ENCODE assay signal across 25 cellular contexts in genomic region chr9:114196117-114196516, GRCh38. TPM values are rescaled to one million over a fixed set of nuclear protein-coding genes. Genes with fewer than 3 reads are reported as not detected.
A peak's percentile ranks its signal among the peaks of the same experiment; 100 is the strongest.
DNase-seq lines count a peak whose midpoint lies in the region; ATAC-seq, FAIRE-seq and TF ChIP-seq lines count a peak whose summit lies in the region.
"Had no signal": no experiment of that assay in that cellular context is flagged by ENCODE, and none has a peak within 500 bp of the region (broad histone marks: within the 10 kb centered on the region; RNA-seq: fewer than 3 reads in every experiment).

No MANE protein-coding gene starts in this region.

- H3K4me2 ChIP-seq in HepG2 (ENCODE audit: low read depth, low read length), result no peak overlapping the region
- H3K4me2 ChIP-seq: A549 had no signal

- H3K36me3 Mint-ChIP-seq in neural crest cell (ENCODE audit: low read depth) (peaks cover 9% of the 10 kb centered on the region), progenitor cell of endocrine pancreas (ENCODE audit: insufficient read depth) (peaks cover 19% of the 10 kb centered on the region)
- H3K36me3 Mint-ChIP-seq: CD4-positive, CD25-positive, alpha-beta regulatory T cell; CD8-positive, alpha-beta T cell had no signal

- no peak for ATAC-seq in HepG2
- ATAC-seq in right lobe of liver, result no peak
- ATAC-seq in GM19395 (IDR thresholded peaks at IDR 0.05; ENCODE audit: unreplicated experiment), result no peak
- ATAC-seq: A549; CD8-positive, alpha-beta T cell; GM12878 had no signal

- no peak for TF ChIP-seq POLR2A in HepG2 (IDR thresholded peaks at IDR 0.05; ENCODE audit: insufficient read depth in 1 of 2, low read depth in 2 of 2, low read length in 2 of 2)
- no peak for TF ChIP-seq POLR2A in right lobe of liver (IDR thresholded peaks at IDR 0.05)

- WGBS in HepG2 (ENCODE audit: low lambda C conversion rate), result 97% methylated on average over 4 of the region's 8 CpGs
- no CpG with 5 or more reads among the region's 8 CpGs for WGBS in right lobe of liver (ENCODE audit: insufficient coverage, low coverage, low lambda C conversion rate, missing lambda C conversion rate)

- H3K27me3 Mint-ChIP-seq in neural crest cell (ENCODE audit: low read depth) (no peaks in the 10 kb centered on the region), progenitor cell of endocrine pancreas (no peaks in the 10 kb centered on the region)
- H3K27me3 Mint-ChIP-seq: CD4-positive, CD25-positive, alpha-beta regulatory T cell had no signal

- no peak for TF ChIP-seq EP300 in HepG2 (IDR thresholded peaks at IDR 0.05; ENCODE audit: low read depth in 2 of 2, low read length in 2 of 2)
- no peak for TF ChIP-seq EP300 in HepG2 (CRISPR knock-in tag; IDR thresholded peaks at IDR 0.05; ENCODE audit: borderline replicate concordance)

- intact Hi-C loops in HepG2 (cut with micrococcal nuclease; ENCODE audit: unreplicated experiment) (no loop called here), right lobe of liver (cut with DNase I) (no loop called here)

- no peak overlapping the region for H2AFZ ChIP-seq in HepG2 (ENCODE audit: low read length)

- H3K9me3 Mint-ChIP-seq in neural crest cell (peaks cover 5% of the 10 kb centered on the region), progenitor cell of endocrine pancreas (ENCODE audit: low read depth) (no peaks in the 10 kb centered on the region)
- H3K9me3 Mint-ChIP-seq: CD4-positive, CD25-positive, alpha-beta regulatory T cell; HFFc6 had no signal

- in situ Hi-C loops in HepG2 (cut with HindIII; ENCODE audit: extremely low pct_ligation_motif_present, low pct_unique_long_range_greater_than_20kb), result no loop called here

- no peak overlapping the region for H3K9ac ChIP-seq in HepG2 (ENCODE audit: insufficient read depth, low read depth, low read length)

- H3K4me3 Mint-ChIP-seq in neural crest cell (no peak overlapping the region), progenitor cell of endocrine pancreas (ENCODE audit: low read depth) (no peak overlapping the region)
- H3K4me3 Mint-ChIP-seq: CD4-positive, CD25-positive, alpha-beta regulatory T cell; CD8-positive, alpha-beta T cell; HFFc6 had no signal

- no peak for TF ChIP-seq RAD21 in HepG2 (CRISPR knock-in tag; IDR thresholded peaks at IDR 0.05)

- H3K9me3 ChIP-seq in HepG2 (ENCODE audit: low read length), result no peaks in the 10 kb centered on the region
- H3K9me3 ChIP-seq in right lobe of liver, result no peaks in the 10 kb centered on the region
- H3K9me3 ChIP-seq: A549, BE2C, Caco-2, HAP-1 had no signal

- H4K20me1 ChIP-seq in HepG2 (ENCODE audit: insufficient read depth, low read length), result no peaks in the 10 kb centered on the region

- H3K27ac Mint-ChIP-seq in neural crest cell (ENCODE audit: unreplicated experiment) (peak overlapping the region; percentile 43), progenitor cell of endocrine pancreas (peak overlapping the region; percentile 83)
- H3K27ac Mint-ChIP-seq: CD4-positive, CD25-positive, alpha-beta regulatory T cell; CD8-positive, alpha-beta T cell; HFFc6 had no signal

- H3K79me2 ChIP-seq in HepG2 (ENCODE audit: insufficient read depth, low read length), result no peaks in the 10 kb centered on the region

- H3K27me3 ChIP-seq in HepG2 (ENCODE audit: control insufficient read depth in 1 of 2, insufficient read depth in 2 of 2, low read length in 2 of 2), result no peaks in the 10 kb centered on the region
- H3K27me3 ChIP-seq in right lobe of liver, result no peaks in the 10 kb centered on the region
- H3K27me3 ChIP-seq: BE2C had no signal

- H3K36me3 ChIP-seq in HepG2 (replicated peaks in 1 of 2; ENCODE audit: control insufficient read depth in 1 of 2, insufficient read depth in 2 of 2, low read length in 2 of 2) (peaks cover 62 to 100% of the 10 kb centered on the region in 2 experiments), right lobe of liver (no peaks in the 10 kb centered on the region)
- H3K36me3 ChIP-seq: BE2C had no signal

- POLR2A ChIA-PET in HepG2 (lab: Yijun Ruan, JAX), result no interaction called here

- H3K4me1 ChIP-seq in HepG2 (ENCODE audit: insufficient read depth, low read length), result no peaks in the 10 kb centered on the region
- no peaks in the 10 kb centered on the region for H3K4me1 ChIP-seq in right lobe of liver
- H3K4me1 ChIP-seq: A549, BE2C, HAP-1 had no signal

- H3K4me1 Mint-ChIP-seq in neural crest cell (no peaks in the 10 kb centered on the region), progenitor cell of endocrine pancreas (ENCODE audit: low read depth) (peaks cover 1% of the 10 kb centered on the region)
- H3K4me1 Mint-ChIP-seq: CD4-positive, CD25-positive, alpha-beta regulatory T cell had no signal

- BruUV-seq in HepG2 (replicated peaks; lab: Mats Ljungman, UMichigan), result no TSS peak

- TF ChIP-seq CTCF in HepG2 (CRISPR knock-in tag; IDR thresholded peaks at IDR 0.05) (no peak), right lobe of liver (IDR thresholded peaks at IDR 0.05) (no peak), neural crest cell (conservative IDR thresholded peaks at IDR 0.05) (no peak), progenitor cell of endocrine pancreas (IDR thresholded peaks at IDR 0.05; ENCODE audit: unreplicated experiment) (no peak)

- H3K27ac ChIP-seq in HepG2 (ENCODE audit: extremely low read length, insufficient read depth, low read length) (no peak overlapping the region), right lobe of liver (no peak overlapping the region)
- H3K27ac ChIP-seq: A549, C4-2B had no signal

- CTCF ChIA-PET in HepG2 (lab: Yijun Ruan, JAX; ENCODE audit: low intra/inter-chr PET ratio, low total read pairs), result no interaction called here

- no peak for FAIRE-seq in HepG2 (lab: Jason Lieb, UNC)
- FAIRE-seq: A549, D721Med, GM12878, H54 had no signal

- H3K4me3 ChIP-seq in HepG2 (replicated peaks in 1 of 3; ENCODE audit: insufficient read depth in 1 of 3, low read depth in 2 of 3, low read length in 3 of 3) (no peak overlapping the region), right lobe of liver (no peak overlapping the region)
- H3K4me3 ChIP-seq: A549, GM12878, HAP-1 had no signal

- no peak for DNase-seq in HepG2 (ENCODE audit: low spot score)
- DNase-seq in right lobe of liver, result no peak
- DNase-seq in neural crest cell (ENCODE audit: low read depth, low spot score), result no peak
- no peak for DNase-seq in progenitor cell of endocrine pancreas (ENCODE audit: low spot score, unreplicated experiment)
- no peak for DNase-seq in stimulated activated CD4-positive, alpha-beta T cell treated with anti-CD3 and anti-CD28 coated beads, Interleukin-4, amount 100 ng/mL, for 24 hours
- DNase-seq: 8988T; ACHN; AML-193; BE2C; Caco-2; CD4-positive, CD25-positive, alpha-beta regulatory T cell; CD8-positive, alpha-beta T cell; DMS 273 treated with DMSO at 0.1 percent for 48 hours; DMS79; EL; GDM1; GOT3; HFFc6 had no signal

TF ChIP-seq in HepG2, 621 proteins besides CTCF, POLR2A, EP300 and RAD21:
- TF ChIP-seq AGO2 (optimal IDR thresholded peaks at IDR 0.05; ENCODE audit: low read depth, low read length) (peak; percentile 59), ATF7-NPFF (CRISPR knock-in tag; IDR thresholded peaks at IDR 0.05; ENCODE audit: low read depth) (no peak)

RNA-seq across cellular contexts. Expression of gene COL27A1, which starts 40.8 kb away (rescaled TPM):
- total RNA-seq in HepG2 (2016; rRNA removed; fragmentation: Illumina TruSeq; extraction: Trizol) (13.1 and 71.3 TPM in 2 replicates), right lobe of liver (10 to 100 TPM; 11.8 to 51.9 (median 29.3) TPM), neural crest cell (15.3 and 20.3 TPM in 2 replicates), progenitor cell of endocrine pancreas (162 and 178 TPM in 2 replicates)
- 24.4 and 27.4 TPM in 2 replicates for total RNA-seq in HepG2 (2016; cell fraction: cytosol; rRNA removed; fragmentation: Illumina TruSeq; extraction: Trizol; ENCODE audit: low read depth)
- total RNA-seq in HepG2 (2016; cell fraction: insoluble cytoplasmic fraction; rRNA removed; fragmentation: Illumina TruSeq; extraction: Trizol), result 11.3 and 76.4 TPM in 2 replicates
- 17.0 and 18.6 TPM in 2 replicates for total RNA-seq in HepG2 (2016; cell fraction: membrane; rRNA removed; fragmentation: Illumina TruSeq; extraction: Trizol)
- 127 and 145 TPM in 2 replicates for total RNA-seq in HepG2 (2016; cell fraction: nucleus; rRNA removed; fragmentation: Illumina TruSeq; extraction: Trizol)
- 89.1 and 105 TPM in 2 replicates for polyA plus RNA-seq in HepG2 (2011; rRNA removed)
- polyA plus RNA-seq in HepG2 (2011; cell fraction: cytosol; rRNA removed), result 8.5 and 16.4 TPM in 2 replicates
- 1,276 and 1,843 TPM in 2 replicates for polyA plus RNA-seq in HepG2 (2011; cell fraction: nucleus; rRNA removed)
- polyA plus RNA-seq in HepG2 (2012), result 63.8 and 83.6 TPM in 2 replicates
- 2.0 and 2.7 TPM in 2 replicates for polyA plus RNA-seq in HepG2 (2016; cell fraction: cytosol; fragmentation: Illumina TruSeq; extraction: Trizol; ENCODE audit: low read depth)
- polyA plus RNA-seq in HepG2 (2016; cell fraction: insoluble cytoplasmic fraction; fragmentation: Illumina TruSeq; extraction: Trizol; ENCODE audit: low read depth), result 13.5 and 15.6 TPM in 2 replicates
- polyA plus RNA-seq in HepG2 (2016; cell fraction: membrane; fragmentation: Illumina TruSeq; extraction: Trizol; ENCODE audit: low read depth), result 4.3 and 4.5 TPM in 2 replicates
- 665 and 720 TPM in 2 replicates for polyA plus RNA-seq in HepG2 (2016; cell fraction: nucleus; fragmentation: Illumina TruSeq; extraction: Trizol; ENCODE audit: insufficient read depth, low read depth)
- 11.6 and 59.4 TPM in 2 replicates for polyA minus RNA-seq in HepG2 (2011; rRNA and poly(A)+ RNA removed; ENCODE audit: low replicate concordance)
- 5.5 and 10.9 TPM in 2 replicates for polyA minus RNA-seq in HepG2 (2011; cell fraction: cytosol; rRNA and poly(A)+ RNA removed)
- polyA minus RNA-seq in HepG2 (2011; cell fraction: nucleus; rRNA and poly(A)+ RNA removed), result 155 and 169 TPM in 2 replicates
- polyA plus RNA-seq: CD4-positive, CD25-positive, alpha-beta regulatory T cell; GM12878 had no signal
